Comparison of ENCODE assay signal across 19 cellular contexts in genomic region chrX:72936455-72936854, GRCh38. TPM values are rescaled to one million over a fixed set of nuclear protein-coding genes. Genes with fewer than 3 reads are reported as not detected.
"Had no signal": no experiment of that assay in that cellular context is flagged by ENCODE, and none has a peak within 500 bp of the region (broad histone marks: within the 10 kb centered on the region; RNA-seq: fewer than 3 reads in every experiment).

No MANE protein-coding gene starts in this region.

RNA-seq across cellular contexts. Expression of gene FAM236A, which starts 1.6 kb away (rescaled TPM):
- total RNA-seq: activated CD4-positive, alpha-beta T cell treated with anti-CD3 and anti-CD28 coated beads for 36 hours; activated CD8-positive, alpha-beta memory T cell treated with anti-CD3 and anti-CD28 coated beads, Interleukin-2, amount 10 ng/mL, durations not matched to agents 7 days and 5 days; activated CD8-positive, alpha-beta T cell treated with anti-CD3 and anti-CD28 coated beads, Interleukin-2, amount 10 ng/mL, durations not matched to agents 7 days and 5 days; activated T-helper 2 cell treated with anti-CD3 and anti-CD28 coated beads, Interferon-gamma antibody, Interleukin-2, Interleukin-4, amounts not matched to agents 10 μg/mL and 5 μg/mL and 100 μg/mL, durations not matched to agents 14 hours and 24 hours and 36 hours; breast epithelium; endodermal cell; esophagus muscularis mucosa; foreskin keratinocyte; heart left ventricle; left ventricle myocardium superior; mammary epithelial cell; osteocyte; progenitor cell of endocrine pancreas; renal cortical epithelial cell; right lobe of liver; skeletal muscle tissue; transverse colon had no signal
- polyA plus RNA-seq: foreskin keratinocyte, heart left ventricle, immature natural killer cell, mammary epithelial cell had no signal

RNA-seq across cellular contexts. Expression of gene DMRTC1, which starts 7.2 kb away (rescaled TPM):
- total RNA-seq: activated CD8-positive, alpha-beta memory T cell treated with anti-CD3 and anti-CD28 coated beads, Interleukin-2, amount 10 ng/mL, durations not matched to agents 7 days and 5 days; activated T-helper 2 cell treated with anti-CD3 and anti-CD28 coated beads, Interferon-gamma antibody, Interleukin-2, Interleukin-4, amounts not matched to agents 10 μg/mL and 5 μg/mL and 100 μg/mL, durations not matched to agents 14 hours and 24 hours and 36 hours; breast epithelium; endodermal cell; esophagus muscularis mucosa; foreskin keratinocyte; heart left ventricle; left ventricle myocardium superior; mammary epithelial cell; osteocyte; right lobe of liver; skeletal muscle tissue; transverse colon had no signal
- polyA plus RNA-seq: foreskin keratinocyte, heart left ventricle, mammary epithelial cell had no signal

RNA-seq across cellular contexts. Expression of gene FAM236C, which starts 24.0 kb away (rescaled TPM):
- total RNA-seq: activated CD4-positive, alpha-beta T cell treated with anti-CD3 and anti-CD28 coated beads for 36 hours; activated CD8-positive, alpha-beta memory T cell treated with anti-CD3 and anti-CD28 coated beads, Interleukin-2, amount 10 ng/mL, durations not matched to agents 7 days and 5 days; activated CD8-positive, alpha-beta T cell treated with anti-CD3 and anti-CD28 coated beads, Interleukin-2, amount 10 ng/mL, durations not matched to agents 7 days and 5 days; activated T-helper 2 cell treated with anti-CD3 and anti-CD28 coated beads, Interferon-gamma antibody, Interleukin-2, Interleukin-4, amounts not matched to agents 10 μg/mL and 5 μg/mL and 100 μg/mL, durations not matched to agents 14 hours and 24 hours and 36 hours; breast epithelium; endodermal cell; esophagus muscularis mucosa; foreskin keratinocyte; heart left ventricle; left ventricle myocardium superior; mammary epithelial cell; osteocyte; progenitor cell of endocrine pancreas; renal cortical epithelial cell; right lobe of liver; skeletal muscle tissue; testis; transverse colon had no signal
- polyA plus RNA-seq: foreskin keratinocyte, heart left ventricle, immature natural killer cell, mammary epithelial cell had no signal
